In genomic region chr15:101168463-101168824, GRCh38 we compare ENCODE assay signal across 8 cellular contexts.
A peak's percentile ranks its signal among the peaks of the same experiment; 100 is the strongest.
DNase-seq lines count a peak whose midpoint lies in the region; ATAC-seq and TF ChIP-seq lines count a peak whose summit lies in the region.

No MANE protein-coding gene starts in this region.

- no peaks in the 10 kb centered on the region for H3K27me3 ChIP-seq in brain microvascular endothelial cell (replicated peaks)
- no peaks in the 10 kb centered on the region for H3K27me3 ChIP-seq in lower lobe of right lung (ENCODE audit: low read depth)
- no peaks in the 10 kb centered on the region for H3K27me3 ChIP-seq in uterus

- no peak for TF ChIP-seq POLR2A in uterus (IDR thresholded peaks at IDR 0.05)

- CTCF ChIA-PET in activated naive CD4-positive, alpha-beta T cell treated with anti-CD3 and anti-CD28 coated beads for 36 hours (lab: Charles Lee), result interaction anchor here (1.1 to 1.4 kb wide), 5 partner anchors 20 to 154 kb away, joined by 3 read pairs; no protein-coding TSS in a partner anchor

- H3K27ac Mint-ChIP-seq in activated naive CD4-positive, alpha-beta T cell treated with anti-CD3 and anti-CD28 coated beads for 36 hours, result peak overlapping the region; percentile 88

- peaks cover 31% of the 10 kb centered on the region for H3K9me3 Mint-ChIP-seq in activated naive CD4-positive, alpha-beta T cell treated with anti-CD3 and anti-CD28 coated beads for 36 hours

- peaks cover 25% of the 10 kb centered on the region for H3K36me3 Mint-ChIP-seq in activated naive CD4-positive, alpha-beta T cell treated with anti-CD3 and anti-CD28 coated beads for 36 hours (ENCODE audit: low read depth)

- in situ Hi-C loops in brain microvascular endothelial cell (cut with HindIII; ENCODE audit: low pct_ligation_motif_present, low sequenced_read_pairs), result no loop called here

- intact Hi-C loops in activated naive CD4-positive, alpha-beta T cell treated with anti-CD3 and anti-CD28 coated beads for 36 hours (cut with micrococcal nuclease), result loop anchor here (2.0 kb wide), 2 partner anchors 30 to 42 kb away; no protein-coding TSS in a partner anchor
- intact Hi-C loops in lower lobe of right lung (cut with DNase I), result no loop called here
- intact Hi-C loops in uterus (cut with DNase I; ENCODE audit: low total_unique reads), result no loop called here

- H3K27me3 Mint-ChIP-seq in activated naive CD4-positive, alpha-beta T cell treated with anti-CD3 and anti-CD28 coated beads for 36 hours (ENCODE audit: low read depth), result no peaks in the 10 kb centered on the region

- H3K27ac ChIP-seq in brain microvascular endothelial cell, result peak overlapping the region; percentile 76
- H3K27ac ChIP-seq in lower lobe of right lung, result peak overlapping the region; percentile 92
- H3K27ac ChIP-seq in uterus, result peak overlapping the region; percentile 78 to 86

- TF ChIP-seq CTCF in brain microvascular endothelial cell (IDR thresholded peaks at IDR 0.05; ENCODE audit: low read depth, low read length, missing control alignments) (no peak), lower lobe of right lung (IDR thresholded peaks at IDR 0.05) (no peak), uterus (IDR thresholded peaks at IDR 0.05) (no peak)

- ATAC-seq in lower lobe of right lung (peak in 1 of 2 donors; percentile 45), HG02678 (IDR thresholded peaks at IDR 0.05; ENCODE audit: unreplicated experiment) (no peak), HG03342 (IDR thresholded peaks at IDR 0.05; ENCODE audit: unreplicated experiment) (no peak)

- H3K9me3 ChIP-seq in lower lobe of right lung (peaks cover 27% of the 10 kb centered on the region), uterus (peaks cover 0 to 17% of the 10 kb centered on the region in 2 donors)

- H3K4me3 ChIP-seq in brain microvascular endothelial cell (ENCODE audit: low read depth, low read length) (no peak overlapping the region), lower lobe of right lung (peak overlapping the region; percentile 16), uterus (no peak overlapping the region)

- H3K4me1 Mint-ChIP-seq in activated naive CD4-positive, alpha-beta T cell treated with anti-CD3 and anti-CD28 coated beads for 36 hours (ENCODE audit: low read depth), result peaks cover 23% of the 10 kb centered on the region

- peak overlapping the region; percentile 58 for H3K4me3 Mint-ChIP-seq in activated naive CD4-positive, alpha-beta T cell treated with anti-CD3 and anti-CD28 coated beads for 36 hours

- H3K36me3 ChIP-seq in brain microvascular endothelial cell (replicated peaks) (no peaks in the 10 kb centered on the region), lower lobe of right lung (no peaks in the 10 kb centered on the region), uterus (no peaks in the 10 kb centered on the region)

- no peak for DNase-seq in activated naive CD4-positive, alpha-beta T cell treated with anti-CD3 and anti-CD28 coated beads for 36 hours
- no peak for DNase-seq in activated naive CD4-positive, alpha-beta T cell treated with Interleukin-2 at 50 U/mL for 16 hours
- DNase-seq in brain microvascular endothelial cell (no peak), lower lobe of right lung (no peak), uterus (peak in 1 of 2 donors; percentile 38), germinal center (ENCODE audit: low spot score) (no peak)

- H3K4me1 ChIP-seq in lower lobe of right lung (peaks cover 56% of the 10 kb centered on the region), uterus (no peaks in the 10 kb centered on the region)
